Comparison of ENCODE assay signal across 8 cellular contexts in the genomic region with DNA sequence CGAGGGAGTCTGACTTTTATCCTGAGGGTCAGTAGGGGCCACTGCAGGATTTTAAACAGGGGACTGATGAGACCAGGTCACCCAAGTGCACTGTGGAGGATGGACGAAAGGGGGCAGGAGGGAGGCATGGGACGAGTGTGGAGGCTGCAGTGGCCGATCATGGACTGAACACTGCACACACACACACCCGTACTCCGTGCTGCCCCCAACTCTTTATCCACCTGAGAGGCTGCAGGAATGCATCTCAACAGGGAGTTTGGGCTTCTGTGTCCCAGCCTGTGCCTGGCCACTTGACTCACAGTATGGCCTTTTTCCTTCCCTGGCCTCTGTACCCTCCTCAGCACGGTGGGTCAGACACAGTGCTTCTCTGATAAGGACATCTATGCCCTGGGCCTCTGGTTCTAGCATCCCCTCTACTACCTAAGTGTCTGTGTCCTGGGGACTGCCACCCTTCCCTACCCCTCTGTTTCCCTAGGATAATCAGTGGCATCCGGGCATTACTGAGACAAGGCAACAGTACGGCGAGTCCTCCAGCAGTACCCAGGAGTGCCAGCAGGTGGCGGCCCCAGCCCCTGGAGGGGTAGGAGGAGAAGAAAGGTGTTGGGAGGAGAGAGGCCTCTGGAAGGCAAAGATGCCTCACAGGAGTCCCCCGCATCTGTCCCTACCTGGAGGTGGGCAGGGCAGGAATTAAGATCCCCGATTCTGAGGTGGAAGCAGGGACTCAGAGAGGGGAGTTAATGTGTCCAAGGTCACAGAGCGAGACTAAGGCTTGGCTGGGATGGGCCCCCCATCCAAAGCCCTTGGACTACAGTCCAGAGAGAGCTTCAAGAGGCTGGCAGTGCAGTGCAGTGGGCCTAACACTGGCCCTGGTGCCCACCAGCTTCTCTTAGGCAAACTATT.
DNase-seq lines count a peak whose midpoint lies in the region; ATAC-seq lines count a peak whose summit lies in the region.

No MANE protein-coding gene starts in this region.

- DNase-seq in DMS153 (lab: John Stamatoyannopoulos, UW) (peak; percentile 0), DMS153 treated with DMSO at 0.1 percent for 48 hours (lab: John Stamatoyannopoulos, UW; ENCODE audit: unreplicated experiment) (no peak), NCI-H2196 treated with DMSO at 0.1 percent for 48 hours (lab: John Stamatoyannopoulos, UW; ENCODE audit: unreplicated experiment) (peak; percentile 44), left kidney (ENCODE audit: low read depth, low spot score) (peak; percentile 89)
- DNase-seq in activated CD4-positive, CD25-positive, alpha-beta regulatory T cell treated with anti-CD3 and anti-CD28 coated beads, Interleukin-2, amount 50 U/mL, for 72 hours: peak; percentile 87
- peak; percentile 44 for DNase-seq in central memory CD4-positive, alpha-beta T cell
- DNase-seq in stimulated activated CD4-positive, alpha-beta T cell treated with anti-CD3 and anti-CD28 coated beads, Interleukin-4, amount 100 ng/mL, for 24 hours: peak; percentile 77

- ATAC-seq in HG02885 (IDR thresholded peaks at IDR 0.05; ENCODE audit: poor library complexity, unreplicated experiment): peak; percentile 76
